ENCODE assay signal across 12 cellular contexts in genomic region chr1:111600886-111601386, GRCh38. TPM values are rescaled to one million over a fixed set of nuclear protein-coding genes. Genes with fewer than 3 reads are reported as not detected.
DNase-seq lines count a peak whose midpoint lies in the region; ATAC-seq, FAIRE-seq and TF ChIP-seq lines count a peak whose summit lies in the region.
"Had no signal": no experiment of that assay in that cellular context is flagged by ENCODE, and none has a peak within 500 bp of the region (broad histone marks: within the 10 kb centered on the region; RNA-seq: fewer than 3 reads in every experiment).

No MANE protein-coding gene starts in this region.

- H3K9ac ChIP-seq in KMS-11 = peak overlapping the region; percentile 50; the same call in 1 of the 2 replicates

- TF ChIP-seq CTCF in KMS-11 (conservative IDR thresholded peaks at IDR 0.05; ENCODE audit: low read depth, low read length) = no peak

- no peaks in the 10 kb centered on the region for H3K36me3 ChIP-seq in KMS-11 (ENCODE audit: insufficient read depth)

- H3K9me3 Mint-ChIP-seq in activated CD4-positive, alpha-beta T cell treated with anti-CD3 and anti-CD28 coated beads, Interleukin-2, amount 10 ng/mL, durations not matched to agents 24 days and 14 days = peaks cover 12% of the 10 kb centered on the region
- H3K9me3 Mint-ChIP-seq: nephron had no signal

- H3K27ac ChIP-seq in KMS-11 = peak overlapping the region; percentile 93
- H3K27ac ChIP-seq: epithelial cell of prostate had no signal

- DNase-seq in activated CD4-positive, alpha-beta T cell treated with anti-CD3 and anti-CD28 coated beads, Interleukin-2, amount 10 ng/mL, durations not matched to agents 24 days and 14 days = peak; percentile 79
- DNase-seq in activated CD4-positive, alpha-beta T cell treated with anti-CD3 and anti-CD28 coated beads, Interleukin-2, amount 50 U/mL, for 1 hour = no peak
- peak; percentile 46 for DNase-seq in stimulated activated CD8-positive, alpha-beta memory T cell treated with anti-CD3 and anti-CD28 coated beads, Interleukin-4, amount 100 ng/mL, for 48 hours
- no peak for DNase-seq in RCC 7860 (ENCODE audit: low spot score)
- no peak for DNase-seq in Right ventricle myocardium superior
- no peak for DNase-seq in NCI-H774 (lab: John Stamatoyannopoulos, UW)
- DNase-seq: NCI-H524 had no signal

- peak overlapping the region; percentile 98 for H3K27ac Mint-ChIP-seq in activated CD4-positive, alpha-beta T cell treated with anti-CD3 and anti-CD28 coated beads, Interleukin-2, amount 10 ng/mL, durations not matched to agents 24 days and 14 days

- H3K4me1 ChIP-seq in KMS-11 (ENCODE audit: low read depth, poor library complexity, severe bottlenecking) = peaks cover 97% of the 10 kb centered on the region

- H3K4me2 ChIP-seq in KMS-11 = peak overlapping the region; percentile 80; the same call in 1 of the 2 replicates

- no peak for FAIRE-seq in RCC 7860 (lab: Jason Lieb, UNC)

- no peaks in the 10 kb centered on the region for H3K27me3 ChIP-seq in KMS-11 (ENCODE audit: insufficient read depth, low read depth)

- peaks cover 29% of the 10 kb centered on the region for H3K36me3 Mint-ChIP-seq in activated CD4-positive, alpha-beta T cell treated with anti-CD3 and anti-CD28 coated beads, Interleukin-2, amount 10 ng/mL, durations not matched to agents 24 days and 14 days (ENCODE audit: low read depth)

- intact Hi-C loops in activated CD4-positive, alpha-beta T cell treated with anti-CD3 and anti-CD28 coated beads, Interleukin-2, amount 10 ng/mL, durations not matched to agents 24 days and 14 days (cut with micrococcal nuclease) = loop anchor here (1.0 to 5.0 kb wide), 5 partner anchors 8 to 929 kb away; partner anchors contain the start of gene KCNA3
- intact Hi-C loops in Right ventricle myocardium superior (cut with DNase I) = no loop called here

- H3K4me1 Mint-ChIP-seq in activated CD4-positive, alpha-beta T cell treated with anti-CD3 and anti-CD28 coated beads, Interleukin-2, amount 10 ng/mL, durations not matched to agents 24 days and 14 days = peaks cover 93% of the 10 kb centered on the region

- no peaks in the 10 kb centered on the region for H3K79me2 ChIP-seq in KMS-11 (ENCODE audit: insufficient read depth, low read depth)

- no peak overlapping the region for H3K4me3 ChIP-seq in KMS-11 (IDR thresholded peaks at IDR 0.05; ENCODE audit: insufficient read depth, low read depth, low read length)

- H4K20me1 ChIP-seq in KMS-11 (ENCODE audit: insufficient read depth) = no peaks in the 10 kb centered on the region

- H3K27me3 Mint-ChIP-seq in activated CD4-positive, alpha-beta T cell treated with anti-CD3 and anti-CD28 coated beads, Interleukin-2, amount 10 ng/mL, durations not matched to agents 24 days and 14 days = no peaks in the 10 kb centered on the region

- ATAC-seq in HG02588 (IDR thresholded peaks at IDR 0.05; ENCODE audit: unreplicated experiment) = peak; percentile 68
- no peak for ATAC-seq in Right ventricle myocardium superior (ENCODE audit: poor library complexity)
- ATAC-seq: HCT116 had no signal

- peak overlapping the region; percentile 80 for H3K4me3 Mint-ChIP-seq in activated CD4-positive, alpha-beta T cell treated with anti-CD3 and anti-CD28 coated beads, Interleukin-2, amount 10 ng/mL, durations not matched to agents 24 days and 14 days
- H3K4me3 Mint-ChIP-seq: nephron had no signal

- H2AFZ ChIP-seq in KMS-11 (ENCODE audit: low read depth) = no peak overlapping the region

RNA-seq across cellular contexts. Expression of gene RAP1A, which starts 18.7 kb away (rescaled TPM):
- 306 and 307 TPM in 2 replicates for total RNA-seq in activated CD4-positive, alpha-beta T cell treated with anti-CD3 and anti-CD28 coated beads, Interleukin-2, amount 10 ng/mL, durations not matched to agents 24 days and 14 days
- 97.2 TPM for total RNA-seq in Right ventricle myocardium superior

Comparison
In these comparisons a context has a peak if more than half of its experiments do, and no peak if none do; other contexts are left out.
1. DNase-seq: peak in activated CD4-positive, alpha-beta T cell treated with anti-CD3 and anti-CD28 coated beads, Interleukin-2, amount 10 ng/mL, durations not matched to agents 24 days and 14 days (single experiment) and stimulated activated CD8-positive, alpha-beta memory T cell treated with anti-CD3 and anti-CD28 coated beads, Interleukin-4, amount 100 ng/mL, for 48 hours (single experiment); none in activated CD4-positive, alpha-beta T cell treated with anti-CD3 and anti-CD28 coated beads, Interleukin-2, amount 50 U/mL, for 1 hour (single experiment), RCC 7860 (single experiment), Right ventricle myocardium superior (single experiment) and NCI-H774 (single experiment).